Comparison of ENCODE assay signal across 1 cellular context in the genomic region with DNA sequence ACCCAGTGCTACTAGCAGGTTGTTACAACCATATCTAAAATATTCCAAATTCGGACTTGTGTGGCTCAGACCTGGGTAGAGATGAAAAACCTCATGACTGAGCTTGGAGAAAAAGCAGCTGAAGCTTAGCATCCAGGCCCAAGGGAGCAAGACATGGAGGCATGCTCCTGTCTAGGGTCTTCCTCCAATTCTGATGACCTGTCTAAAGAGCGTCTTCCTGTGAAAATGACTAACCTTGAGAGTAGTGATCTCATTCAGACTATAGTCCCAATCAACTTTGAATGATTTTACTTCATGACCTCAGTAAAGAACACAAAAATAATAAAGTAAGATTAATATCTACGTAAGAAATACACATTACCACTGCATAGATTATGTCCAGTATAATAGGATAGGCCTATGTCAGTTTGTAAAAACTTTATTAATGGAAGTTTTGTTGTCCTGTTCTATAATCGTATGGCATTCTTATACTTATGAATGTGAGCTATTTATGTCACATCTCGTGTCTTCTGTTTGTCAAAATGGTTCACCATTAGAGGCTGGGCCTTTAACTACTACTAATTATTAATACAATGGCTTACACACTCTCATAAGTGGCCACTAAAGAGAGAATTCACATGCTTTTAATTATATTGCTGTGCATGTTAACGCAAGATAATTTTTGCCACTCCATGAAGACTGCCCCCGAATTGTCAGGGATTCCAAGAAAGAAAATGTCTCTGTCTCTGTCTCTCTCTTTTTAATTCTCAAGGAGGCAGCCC.
A peak's percentile ranks its signal among the peaks of the same experiment; 100 is the strongest.
TF ChIP-seq lines count a peak whose summit lies in the region.

No MANE protein-coding gene starts in this region.

TF ChIP-seq in K562, 482 proteins besides CTCF, POLR2A, EP300 and RAD21 (continued from another document and continues in another):
- TF ChIP-seq EWSR1 (IDR thresholded peaks at IDR 0.05; ENCODE audit: borderline replicate concordance, low read depth, partially characterized antibody) (no peak), ASH1L (IDR thresholded peaks at IDR 0.05; ENCODE audit: borderline replicate concordance, low read depth, partially characterized antibody) (no peak), MCM3 (IDR thresholded peaks at IDR 0.05) (no peak), ZNF175 (CRISPR knock-in tag; IDR thresholded peaks at IDR 0.05; ENCODE audit: low read depth) (peak; percentile 72; the same call in 1 of the 2 replicates), NFXL1 (CRISPR knock-in tag; IDR thresholded peaks at IDR 0.05) (no peak), ZBTB17 (CRISPR knock-in tag; IDR thresholded peaks at IDR 0.05) (0 out of 2 replicates have a peak, but pooled peaks have one; percentile 9), CBX2 (IDR thresholded peaks at IDR 0.05; ENCODE audit: insufficient read depth, low read length, poor library complexity, severe bottlenecking) (no peak), ETV6 (IDR thresholded peaks at IDR 0.05; ENCODE audit: borderline replicate concordance in 1 of 2, low read depth in 2 of 2, low read length in 1 of 2) (no peak), ETV6 (CRISPR knock-in tag; IDR thresholded peaks at IDR 0.05; ENCODE audit: borderline replicate concordance) (no peak), SLC30A9 (CRISPR knock-in tag; IDR thresholded peaks at IDR 0.05) (no peak), KAT2B (IDR thresholded peaks at IDR 0.05; ENCODE audit: low read depth, low read length) (no peak), CHD4 (IDR thresholded peaks at IDR 0.05; ENCODE audit: insufficient read depth, insufficient replicate concordance, low read depth, low read length, poor library complexity, severe bottlenecking) (no peak), ZFP36 (IDR thresholded peaks at IDR 0.05; ENCODE audit: low read depth, low read length, partially characterized antibody) (no peak), ZNF165 (CRISPR knock-in tag; IDR thresholded peaks at IDR 0.05; ENCODE audit: borderline replicate concordance) (no peak), POLR2AphosphoS2 (IDR thresholded peaks at IDR 0.05; ENCODE audit: low read length) (no peak), SP1 (CRISPR knock-in tag; IDR thresholded peaks at IDR 0.05) (no peak), ZNF316 (IDR thresholded peaks at IDR 0.05) (no peak), ZNF282 (CRISPR knock-in tag; IDR thresholded peaks at IDR 0.05) (no peak), ZC3H8 (IDR thresholded peaks at IDR 0.05) (no peak), REST (CRISPR knock-in tag; IDR thresholded peaks at IDR 0.05; ENCODE audit: low read depth) (no peak), HDGF (IDR thresholded peaks at IDR 0.05) (0 out of 2 replicates have a peak, but pooled peaks have one; percentile 7), CTBP1 (IDR thresholded peaks at IDR 0.05; ENCODE audit: borderline replicate concordance) (no peak), TCF7 (IDR thresholded peaks at IDR 0.05; ENCODE audit: borderline replicate concordance) (no peak), FUS (optimal IDR thresholded peaks at IDR 0.05; ENCODE audit: low read depth, low read length) (no peak), ZBTB12 (CRISPR knock-in tag; IDR thresholded peaks at IDR 0.05) (no peak), NKRF (IDR thresholded peaks at IDR 0.05; ENCODE audit: borderline replicate concordance) (no peak), KAT7 (CRISPR knock-in tag; IDR thresholded peaks at IDR 0.05; ENCODE audit: borderline replicate concordance) (no peak)
- TF ChIP-seq, protein P1, sequence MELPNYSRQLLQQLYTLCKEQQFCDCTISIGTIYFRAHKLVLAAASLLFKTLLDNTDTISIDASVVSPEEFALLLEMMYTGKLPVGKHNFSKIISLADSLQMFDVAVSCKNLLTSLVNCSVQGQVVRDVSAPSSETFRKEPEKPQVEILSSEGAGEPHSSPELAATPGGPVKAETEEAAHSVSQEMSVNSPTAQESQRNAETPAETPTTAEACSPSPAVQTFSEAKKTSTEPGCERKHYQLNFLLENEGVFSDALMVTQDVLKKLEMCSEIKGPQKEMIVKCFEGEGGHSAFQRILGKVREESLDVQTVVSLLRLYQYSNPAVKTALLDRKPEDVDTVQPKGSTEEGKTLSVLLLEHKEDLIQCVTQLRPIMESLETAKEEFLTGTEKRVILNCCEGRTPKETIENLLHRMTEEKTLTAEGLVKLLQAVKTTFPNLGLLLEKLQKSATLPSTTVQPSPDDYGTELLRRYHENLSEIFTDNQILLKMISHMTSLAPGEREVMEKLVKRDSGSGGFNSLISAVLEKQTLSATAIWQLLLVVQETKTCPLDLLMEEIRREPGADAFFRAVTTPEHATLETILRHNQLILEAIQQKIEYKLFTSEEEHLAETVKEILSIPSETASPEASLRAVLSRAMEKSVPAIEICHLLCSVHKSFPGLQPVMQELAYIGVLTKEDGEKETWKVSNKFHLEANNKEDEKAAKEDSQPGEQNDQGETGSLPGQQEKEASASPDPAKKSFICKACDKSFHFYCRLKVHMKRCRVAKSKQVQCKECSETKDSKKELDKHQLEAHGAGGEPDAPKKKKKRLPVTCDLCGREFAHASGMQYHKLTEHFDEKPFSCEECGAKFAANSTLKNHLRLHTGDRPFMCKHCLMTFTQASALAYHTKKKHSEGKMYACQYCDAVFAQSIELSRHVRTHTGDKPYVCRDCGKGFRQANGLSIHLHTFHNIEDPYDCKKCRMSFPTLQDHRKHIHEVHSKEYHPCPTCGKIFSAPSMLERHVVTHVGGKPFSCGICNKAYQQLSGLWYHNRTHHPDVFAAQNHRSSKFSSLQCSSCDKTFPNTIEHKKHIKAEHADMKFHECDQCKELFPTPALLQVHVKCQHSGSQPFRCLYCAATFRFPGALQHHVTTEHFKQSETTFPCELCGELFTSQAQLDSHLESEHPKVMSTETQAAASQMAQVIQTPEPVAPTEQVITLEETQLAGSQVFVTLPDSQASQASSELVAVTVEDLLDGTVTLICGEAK (IDR thresholded peaks at IDR 0.05): peak; percentile 81
- TF ChIP-seq, protein P1 (CRISPR knock-in tag; IDR thresholded peaks at IDR 0.05): peak; percentile 62; the same call in 1 of the 2 replicates
- TF ChIP-seq, protein P2, sequence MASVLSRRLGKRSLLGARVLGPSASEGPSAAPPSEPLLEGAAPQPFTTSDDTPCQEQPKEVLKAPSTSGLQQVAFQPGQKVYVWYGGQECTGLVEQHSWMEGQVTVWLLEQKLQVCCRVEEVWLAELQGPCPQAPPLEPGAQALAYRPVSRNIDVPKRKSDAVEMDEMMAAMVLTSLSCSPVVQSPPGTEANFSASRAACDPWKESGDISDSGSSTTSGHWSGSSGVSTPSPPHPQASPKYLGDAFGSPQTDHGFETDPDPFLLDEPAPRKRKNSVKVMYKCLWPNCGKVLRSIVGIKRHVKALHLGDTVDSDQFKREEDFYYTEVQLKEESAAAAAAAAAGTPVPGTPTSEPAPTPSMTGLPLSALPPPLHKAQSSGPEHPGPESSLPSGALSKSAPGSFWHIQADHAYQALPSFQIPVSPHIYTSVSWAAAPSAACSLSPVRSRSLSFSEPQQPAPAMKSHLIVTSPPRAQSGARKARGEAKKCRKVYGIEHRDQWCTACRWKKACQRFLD (CRISPR knock-in tag; IDR thresholded peaks at IDR 0.05): peak; percentile 72
- TF ChIP-seq, protein P3, sequence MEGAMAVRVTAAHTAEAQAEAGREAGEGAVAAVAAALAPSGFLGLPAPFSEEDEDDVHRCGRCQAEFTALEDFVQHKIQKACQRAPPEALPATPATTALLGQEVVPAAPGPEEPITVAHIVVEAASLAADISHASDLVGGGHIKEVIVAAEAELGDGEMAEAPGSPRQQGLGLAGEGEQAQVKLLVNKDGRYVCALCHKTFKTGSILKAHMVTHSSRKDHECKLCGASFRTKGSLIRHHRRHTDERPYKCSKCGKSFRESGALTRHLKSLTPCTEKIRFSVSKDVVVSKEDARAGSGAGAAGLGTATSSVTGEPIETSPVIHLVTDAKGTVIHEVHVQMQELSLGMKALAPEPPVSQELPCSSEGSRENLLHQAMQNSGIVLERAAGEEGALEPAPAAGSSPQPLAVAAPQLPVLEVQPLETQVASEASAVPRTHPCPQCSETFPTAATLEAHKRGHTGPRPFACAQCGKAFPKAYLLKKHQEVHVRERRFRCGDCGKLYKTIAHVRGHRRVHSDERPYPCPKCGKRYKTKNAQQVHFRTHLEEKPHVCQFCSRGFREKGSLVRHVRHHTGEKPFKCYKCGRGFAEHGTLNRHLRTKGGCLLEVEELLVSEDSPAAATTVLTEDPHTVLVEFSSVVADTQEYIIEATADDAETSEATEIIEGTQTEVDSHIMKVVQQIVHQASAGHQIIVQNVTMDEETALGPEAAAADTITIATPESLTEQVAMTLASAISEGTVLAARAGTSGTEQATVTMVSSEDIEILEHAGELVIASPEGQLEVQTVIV (CRISPR knock-in tag; IDR thresholded peaks at IDR 0.05; ENCODE audit: borderline replicate concordance): peak; percentile 15; the same call in 1 of the 2 replicates
